In genomic region chr3:59451041-59451763, GRCh38 we compare ENCODE assay signal across 8 cellular contexts.
DNase-seq lines count a peak whose midpoint lies in the region; ATAC-seq and TF ChIP-seq lines count a peak whose summit lies in the region.

No MANE protein-coding gene starts in this region.

- H3K27me3 Mint-ChIP-seq in activated naive CD4-positive, alpha-beta T cell treated with anti-CD3 and anti-CD28 coated beads, Interleukin-2, amount 50 U/mL, for 24 hours, result no peaks in the 10 kb centered on the region

- peak overlapping the region; percentile 97 for H3K27ac Mint-ChIP-seq in activated naive CD4-positive, alpha-beta T cell treated with anti-CD3 and anti-CD28 coated beads, Interleukin-2, amount 50 U/mL, for 24 hours

- no peaks in the 10 kb centered on the region for H3K9me3 ChIP-seq in OCI-LY1 (ENCODE audit: low read length)
- H3K9me3 ChIP-seq in psoas muscle, result no peaks in the 10 kb centered on the region

- H3K36me3 Mint-ChIP-seq in activated naive CD4-positive, alpha-beta T cell treated with anti-CD3 and anti-CD28 coated beads, Interleukin-2, amount 50 U/mL, for 24 hours, result peaks cover 4% of the 10 kb centered on the region

- H3K4me3 ChIP-seq in OCI-LY1 (ENCODE audit: low read depth, low read length, poor library complexity, severe bottlenecking) (peak overlapping the region; percentile 32), skin epidermis (no peak overlapping the region), psoas muscle (no peak overlapping the region)

- peak overlapping the region; percentile 94 for H3K27ac ChIP-seq in OCI-LY1 (ENCODE audit: low read depth, low read length, poor library complexity, severe bottlenecking)
- peak overlapping the region in 16 of 21 experiments; percentile 3 to 88 (median 55) for H3K27ac ChIP-seq in skin epidermis
- H3K27ac ChIP-seq in psoas muscle, result no peak overlapping the region

- DNase-seq in NCI-H2171 (lab: John Stamatoyannopoulos, UW) (no peak), psoas muscle (no peak), SIG-M5 (lab: John Stamatoyannopoulos, UW) (no peak)

- no peaks in the 10 kb centered on the region for H3K9me2 ChIP-seq in OCI-LY1 (ENCODE audit: low read depth, low read length)

- intact Hi-C loops in psoas muscle (cut with DNase I), result no loop called here

- H3K36me3 ChIP-seq in OCI-LY1 (ENCODE audit: insufficient read depth, low read length) (no peaks in the 10 kb centered on the region), psoas muscle (ENCODE audit: insufficient read depth in 1 of 2, low read depth in 1 of 2) (no peaks in the 10 kb centered on the region)

- peak overlapping the region; percentile 77 for H3K4me3 Mint-ChIP-seq in activated naive CD4-positive, alpha-beta T cell treated with anti-CD3 and anti-CD28 coated beads, Interleukin-2, amount 50 U/mL, for 24 hours

- H3K9ac ChIP-seq in OCI-LY1 (ENCODE audit: low read length), result peak overlapping the region; percentile 53

- H3K4me2 ChIP-seq in OCI-LY1 (ENCODE audit: low read length), result peak overlapping the region; percentile 56

- TF ChIP-seq CTCF in OCI-LY1 (IDR thresholded peaks at IDR 0.05; ENCODE audit: low read length) (no peak), psoas muscle (IDR thresholded peaks at IDR 0.05) (no peak)

- no peaks in the 10 kb centered on the region for H3F3A ChIP-seq in OCI-LY1 (ENCODE audit: insufficient read depth, low read length)

- ATAC-seq in GM18867 (IDR thresholded peaks at IDR 0.05; ENCODE audit: unreplicated experiment) (peak; percentile 95), HG02852 (IDR thresholded peaks at IDR 0.05; ENCODE audit: unreplicated experiment) (peak; percentile 98), psoas muscle (no peak)

- no peak overlapping the region for H2AFZ ChIP-seq in OCI-LY1 (ENCODE audit: low read length)

- H3K4me1 ChIP-seq in OCI-LY1 (ENCODE audit: insufficient read depth, low read length, severe bottlenecking) (peaks cover 28% of the 10 kb centered on the region), psoas muscle (no peaks in the 10 kb centered on the region)

- H3K27me3 ChIP-seq in OCI-LY1 (ENCODE audit: insufficient read depth, low read length) (no peaks in the 10 kb centered on the region), psoas muscle (ENCODE audit: insufficient read depth in 3 of 3, low read length in 2 of 3) (no peaks in the 10 kb centered on the region)

- no peaks in the 10 kb centered on the region for H3K79me2 ChIP-seq in OCI-LY1 (ENCODE audit: insufficient read depth, low read length)

- peaks cover 81% of the 10 kb centered on the region for H3K4me1 Mint-ChIP-seq in activated naive CD4-positive, alpha-beta T cell treated with anti-CD3 and anti-CD28 coated beads, Interleukin-2, amount 50 U/mL, for 24 hours

- WGBS in psoas muscle, 3 donors, result 15 to 22% (median 20%) methylated on average over 6 of the region's 6 CpGs

- H4K20me1 ChIP-seq in OCI-LY1 (ENCODE audit: insufficient read depth, low read length), result no peaks in the 10 kb centered on the region

- H3K9me3 Mint-ChIP-seq in activated naive CD4-positive, alpha-beta T cell treated with anti-CD3 and anti-CD28 coated beads, Interleukin-2, amount 50 U/mL, for 24 hours, result peaks cover 6% of the 10 kb centered on the region

Comparison
In these comparisons a context has a peak if more than half of its experiments do, and no peak if none do; other contexts are left out.
1. ATAC-seq: peak in GM18867 (single experiment) and HG02852 (single experiment); none in psoas muscle (0 of 4).